28 cellular contexts compared by ENCODE assay signal in the genomic region with DNA sequence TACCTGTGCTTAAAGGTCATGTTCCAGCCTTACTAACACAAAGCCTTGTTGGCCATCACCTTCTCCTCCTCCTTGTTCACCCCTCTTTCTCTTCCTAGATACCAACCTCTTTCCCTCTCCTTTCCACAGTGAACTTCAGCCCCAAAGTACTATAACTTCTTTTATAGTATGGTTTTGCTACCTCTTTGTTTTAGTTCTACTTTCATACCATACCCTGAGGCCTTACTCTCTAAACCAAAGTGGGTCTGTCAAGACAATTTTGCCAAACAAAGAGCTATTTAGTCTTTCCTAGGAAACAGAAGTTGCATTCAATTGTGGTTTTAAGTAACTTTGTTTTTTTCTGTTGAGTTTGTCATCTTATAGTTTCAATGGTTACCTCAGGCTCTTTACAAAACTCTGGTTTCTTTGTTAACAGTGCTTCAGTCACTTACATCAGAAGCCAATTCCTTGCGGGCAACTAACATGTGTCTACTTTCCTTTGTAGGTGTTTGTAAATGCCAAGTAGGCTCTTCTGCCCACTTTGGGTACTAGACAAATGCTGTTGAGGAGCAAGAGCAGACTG.
DNase-seq lines count a peak whose midpoint lies in the region; ATAC-seq, FAIRE-seq and TF ChIP-seq lines count a peak whose summit lies in the region.
"Had no signal": no experiment of that assay in that cellular context is flagged by ENCODE, and none has a peak within 500 bp of the region (broad histone marks: within the 10 kb centered on the region; RNA-seq: fewer than 3 reads in every experiment).

No MANE protein-coding gene starts in this region.

- H3K27ac Mint-ChIP-seq in glutamatergic neuron (ENCODE audit: unreplicated experiment): no peak overlapping the region
- H3K27ac Mint-ChIP-seq: activated CD8-positive, alpha-beta T cell treated with anti-CD3 and anti-CD28 coated beads, Interleukin-2, amount 10 ng/mL, durations not matched to agents 7 days and 5 days; CD8-positive, alpha-beta memory T cell; progenitor cell of endocrine pancreas; stimulated activated naive CD8-positive, alpha-beta T cell treated with anti-CD3 and anti-CD28 coated beads, Interleukin-15, amount 100 ng/mL, for 72 hours had no signal

- CTCF ChIA-PET in A673 (lab: Charles Lee): no interaction called here

- H3K4me3 ChIP-seq in A673 (ENCODE audit: low read depth, low read length, poor library complexity, severe bottlenecking) (no peak overlapping the region), bronchial epithelial cell (ENCODE audit: low read depth, low read length) (no peak overlapping the region), prostate gland (no peak overlapping the region)
- H3K4me3 ChIP-seq: body of pancreas, transverse colon had no signal

- H3K27me3 Mint-ChIP-seq in glutamatergic neuron (ENCODE audit: unreplicated experiment): no peaks in the 10 kb centered on the region
- H3K27me3 Mint-ChIP-seq: progenitor cell of endocrine pancreas had no signal

- peak overlapping the region; percentile 11 for H3K27ac ChIP-seq in A673 (ENCODE audit: low read depth, low read length, poor library complexity, severe bottlenecking)
- H3K27ac ChIP-seq in prostate gland: no peak overlapping the region
- H3K27ac ChIP-seq: body of pancreas, transverse colon had no signal

- H3K4me1 Mint-ChIP-seq in glutamatergic neuron (ENCODE audit: low read depth, unreplicated experiment): peaks cover 8% of the 10 kb centered on the region
- H3K4me1 Mint-ChIP-seq: CD8-positive, alpha-beta memory T cell; stimulated activated naive CD8-positive, alpha-beta T cell treated with anti-CD3 and anti-CD28 coated beads, Interleukin-15, amount 100 ng/mL, for 72 hours had no signal

- no peak for DNase-seq in A673 (ENCODE audit: low spot score)
- peak; percentile 40 for DNase-seq in M059J (ENCODE audit: low read depth)
- peak; percentile 58 for DNase-seq in bronchial epithelial cell (ENCODE audit: low read depth)
- peak; percentile 14 for DNase-seq in middle frontal gyrus (ENCODE audit: extremely low spot score, low spot score)
- no peak for DNase-seq in prostate gland (ENCODE audit: low spot score)
- DNase-seq in midbrain (lab: John Stamatoyannopoulos, UW): no peak
- no peak for DNase-seq in glutamatergic neuron
- DNase-seq: activated CD4-positive, alpha-beta T cell treated with anti-CD3 and anti-CD28 coated beads for 1 hour; activated CD8-positive, alpha-beta T cell treated with anti-CD3 and anti-CD28 coated beads, Interleukin-2, amount 10 ng/mL, durations not matched to agents 7 days and 5 days; activated effector memory CD4-positive, alpha-beta T cell treated with anti-CD3 and anti-CD28 coated beads, Interleukin-2, amount 50 U/mL, for 16 hours; body of pancreas; CD8-positive, alpha-beta memory T cell; DND-41; foreskin fibroblast; H7; KG1; NCI-H1105; NCI-H2029; NCI-H345; OCI-M1; stimulated activated naive CD8-positive, alpha-beta T cell treated with anti-CD3 and anti-CD28 coated beads, Interleukin-15, amount 100 ng/mL, for 72 hours; transverse colon had no signal

- no peaks in the 10 kb centered on the region for H3K27me3 ChIP-seq in A673 (replicated peaks; ENCODE audit: insufficient read depth, low read depth, low read length, poor library complexity)
- H3K27me3 ChIP-seq in bronchial epithelial cell (ENCODE audit: control insufficient read depth, insufficient read depth, low read length): no peaks in the 10 kb centered on the region
- no peaks in the 10 kb centered on the region for H3K27me3 ChIP-seq in prostate gland (replicated peaks; ENCODE audit: insufficient read depth)
- H3K27me3 ChIP-seq: body of pancreas, transverse colon had no signal

- H3K4me3 Mint-ChIP-seq in glutamatergic neuron (ENCODE audit: unreplicated experiment): no peak overlapping the region
- H3K4me3 Mint-ChIP-seq: activated CD8-positive, alpha-beta T cell treated with anti-CD3 and anti-CD28 coated beads, Interleukin-2, amount 10 ng/mL, durations not matched to agents 7 days and 5 days; CD8-positive, alpha-beta memory T cell; stimulated activated naive CD8-positive, alpha-beta T cell treated with anti-CD3 and anti-CD28 coated beads, Interleukin-15, amount 100 ng/mL, for 72 hours had no signal

- H3K36me3 Mint-ChIP-seq in glutamatergic neuron (ENCODE audit: unreplicated experiment): no peaks in the 10 kb centered on the region
- H3K36me3 Mint-ChIP-seq: CD8-positive, alpha-beta memory T cell had no signal

- TF ChIP-seq POLR2A in prostate gland (IDR thresholded peaks at IDR 0.05): no peak

- no peaks in the 10 kb centered on the region for H3K9me3 ChIP-seq in A673 (ENCODE audit: low read depth, low read length, poor library complexity, severe bottlenecking)
- H3K9me3 ChIP-seq in prostate gland: no peaks in the 10 kb centered on the region
- H3K9me3 ChIP-seq: body of pancreas, transverse colon had no signal

- TF ChIP-seq CTCF in A673 (conservative IDR thresholded peaks at IDR 0.05; ENCODE audit: low read depth, low read length): no peak
- TF ChIP-seq CTCF in bronchial epithelial cell (IDR thresholded peaks at IDR 0.05; ENCODE audit: insufficient read depth, low read length, severe bottlenecking): no peak
- TF ChIP-seq CTCF in prostate gland (IDR thresholded peaks at IDR 0.05): no peak
- no peak for TF ChIP-seq CTCF in glutamatergic neuron (IDR thresholded peaks at IDR 0.05; ENCODE audit: partially characterized antibody, unreplicated experiment)

- BruUV-seq in A673 (replicated peaks; lab: Mats Ljungman, UMichigan): no TSS peak

- POLR2A ChIA-PET in A673 (lab: Charles Lee; ENCODE audit: low non-redundant PET): no interaction called here

- 26% methylated on average over 1 of the region's 1 CpG for WGBS in prostate gland

- H3K4me1 ChIP-seq in A673 (ENCODE audit: insufficient read depth, low read length, poor library complexity, severe bottlenecking): peaks cover 22% of the 10 kb centered on the region
- no peaks in the 10 kb centered on the region for H3K4me1 ChIP-seq in prostate gland (replicated peaks)
- H3K4me1 ChIP-seq: body of pancreas, transverse colon had no signal

- FAIRE-seq in bronchial epithelial cell (lab: Jason Lieb, UNC): no peak
- FAIRE-seq: A204.1, HTR-8/SVneo, islet of Langerhans had no signal

- intact Hi-C loops in A673 (cut with micrococcal nuclease; ENCODE audit: unreplicated experiment): loop anchor here (5.0 to 10.0 kb wide), 5 partner anchors 275 to 928 kb away; a partner anchor contains a TSS
- intact Hi-C loops in prostate gland (cut with DNase I): loop anchor here (5.0 to 10.0 kb wide), 2 partner anchors 768 to 925 kb away; no protein-coding TSS in a partner anchor

- H3K36me3 ChIP-seq in A673 (ENCODE audit: insufficient read depth, low read length, poor library complexity, severe bottlenecking): no peaks in the 10 kb centered on the region
- no peaks in the 10 kb centered on the region for H3K36me3 ChIP-seq in bronchial epithelial cell (ENCODE audit: control insufficient read depth, insufficient read depth, low read length)
- no peaks in the 10 kb centered on the region for H3K36me3 ChIP-seq in prostate gland
- H3K36me3 ChIP-seq: transverse colon had no signal

- no peak for ATAC-seq in HG03457 (IDR thresholded peaks at IDR 0.05; ENCODE audit: unreplicated experiment)
- ATAC-seq: activated CD8-positive, alpha-beta T cell treated with anti-CD3 and anti-CD28 coated beads, Interleukin-2, amount 10 ng/mL, durations not matched to agents 7 days and 5 days; body of pancreas; Right ventricle myocardium inferior; stimulated activated naive CD8-positive, alpha-beta T cell treated with anti-CD3 and anti-CD28 coated beads, Interleukin-15, amount 100 ng/mL, for 72 hours had no signal

- H3K9me3 Mint-ChIP-seq in glutamatergic neuron (ENCODE audit: unreplicated experiment): no peaks in the 10 kb centered on the region
- H3K9me3 Mint-ChIP-seq: CD8-positive, alpha-beta memory T cell; stimulated activated naive CD8-positive, alpha-beta T cell treated with anti-CD3 and anti-CD28 coated beads, Interleukin-15, amount 100 ng/mL, for 72 hours had no signal

Comparison
In these comparisons a context has a peak if more than half of its experiments do, and no peak if none do; other contexts are left out.
1. DNase-seq: peak in M059J (single experiment), bronchial epithelial cell (single experiment) and middle frontal gyrus (single experiment); none in A673 (single experiment), prostate gland (single experiment), midbrain (single experiment) and glutamatergic neuron (single experiment).